In genomic region chr6:88611721-88612120, GRCh38 we compare ENCODE assay signal across 26 cellular contexts.
"Had no signal": no experiment of that assay in that cellular context is flagged by ENCODE, and none has a peak within 500 bp of the region (broad histone marks: within the 10 kb centered on the region; RNA-seq: fewer than 3 reads in every experiment).

No MANE protein-coding gene starts in this region.

- H3K27me3 ChIP-seq: breast epithelium, esophagus muscularis mucosa, gastrocnemius medialis, hepatocyte, pancreas, sigmoid colon, thyroid gland, upper lobe of left lung, vagina had no signal

- H3K27ac Mint-ChIP-seq: activated naive CD4-positive, alpha-beta T cell treated with anti-CD3 and anti-CD28 coated beads, Interleukin-2, amount 50 U/mL, for 72 hours; activated T-cell treated with anti-CD3 and anti-CD28 coated beads, Interleukin-2, amount 50 U/mL, for 72 hours; nephron progenitor cell; stimulated activated effector memory CD8-positive, alpha-beta T cell treated with anti-CD3 and anti-CD28 coated beads, Interleukin-12 subunit alpha, Interleukin-12 subunit beta, amount 100 ng/mL, for 72 hours; stimulated activated naive CD8-positive, alpha-beta T cell treated with anti-CD3 and anti-CD28 coated beads, Interleukin-15, amount 100 ng/mL, for 72 hours; T-helper 2 cell treated with Interferon-gamma antibody and Interleukin-4, amounts not matched to agents 5 μg/mL and 100 μg/mL, for 36 hours had no signal

- H3K4me2 ChIP-seq: hepatocyte had no signal

- H3K27me3 Mint-ChIP-seq: stimulated activated naive CD8-positive, alpha-beta T cell treated with anti-CD3 and anti-CD28 coated beads, Interleukin-15, amount 100 ng/mL, for 72 hours had no signal

- H3K4me1 Mint-ChIP-seq: nephron progenitor cell; stimulated activated effector memory CD8-positive, alpha-beta T cell treated with anti-CD3 and anti-CD28 coated beads, Interleukin-12 subunit alpha, Interleukin-12 subunit beta, amount 100 ng/mL, for 72 hours; stimulated activated naive CD8-positive, alpha-beta T cell treated with anti-CD3 and anti-CD28 coated beads, Interleukin-15, amount 100 ng/mL, for 72 hours had no signal

- H3K4me3 ChIP-seq: breast epithelium, esophagus muscularis mucosa, gastrocnemius medialis, hepatocyte, pancreas, psoas muscle, sigmoid colon, thyroid gland, upper lobe of left lung, vagina had no signal

- H3K9me3 ChIP-seq: breast epithelium, esophagus muscularis mucosa, gastrocnemius medialis, pancreas, psoas muscle, sigmoid colon, thyroid gland, upper lobe of left lung, vagina had no signal

- H3K36me3 ChIP-seq: breast epithelium, gastrocnemius medialis, sigmoid colon had no signal

- H3K9me3 Mint-ChIP-seq: nephron progenitor cell; stimulated activated naive CD8-positive, alpha-beta T cell treated with anti-CD3 and anti-CD28 coated beads, Interleukin-15, amount 100 ng/mL, for 72 hours; T-helper 2 cell treated with Interferon-gamma antibody and Interleukin-4, amounts not matched to agents 5 μg/mL and 100 μg/mL, for 36 hours had no signal

- DNase-seq: activated CD4-positive, alpha-beta T cell treated with anti-CD3 and anti-CD28 coated beads for 4 hours; activated CD4-positive, alpha-beta T cell treated with anti-CD3 and anti-CD28 coated beads, Interleukin-2, amount 50 U/mL, for 4 hours; activated naive CD4-positive, alpha-beta T cell; activated T-cell treated with anti-CD3 and anti-CD28 coated beads for 4 hours; activated T-cell treated with anti-CD3 and anti-CD28 coated beads, Interleukin-2, amount 50 U/mL, for 72 hours; central memory CD4-positive, alpha-beta T cell; gastrocnemius medialis; left cardiac atrium; nephron progenitor cell; pancreas; psoas muscle; sigmoid colon; small intestine; stimulated activated CD4-positive, alpha-beta T cell treated with anti-CD3 and anti-CD28 coated beads, Interleukin-4, amount 100 ng/mL, for 24 hours; stimulated activated naive CD8-positive, alpha-beta T cell treated with anti-CD3 and anti-CD28 coated beads, Interleukin-15, amount 100 ng/mL, for 72 hours; substantia nigra; T-helper 1 cell; thyroid gland; upper lobe of left lung had no signal

- H3K4me3 Mint-ChIP-seq: activated T-cell treated with anti-CD3 and anti-CD28 coated beads, Interleukin-2, amount 50 U/mL, for 72 hours; nephron progenitor cell; stimulated activated effector memory CD8-positive, alpha-beta T cell treated with anti-CD3 and anti-CD28 coated beads, Interleukin-12 subunit alpha, Interleukin-12 subunit beta, amount 100 ng/mL, for 72 hours; stimulated activated naive CD8-positive, alpha-beta T cell treated with anti-CD3 and anti-CD28 coated beads, Interleukin-15, amount 100 ng/mL, for 72 hours; T-helper 2 cell treated with Interferon-gamma antibody and Interleukin-4, amounts not matched to agents 5 μg/mL and 100 μg/mL, for 36 hours had no signal

- H3K27ac ChIP-seq: breast epithelium, esophagus muscularis mucosa, gastrocnemius medialis, hepatocyte, pancreas, psoas muscle, sigmoid colon, thyroid gland, upper lobe of left lung, vagina had no signal

- ATAC-seq: activated naive CD4-positive, alpha-beta T cell treated with anti-CD3 and anti-CD28 coated beads, Interleukin-2, amount 50 U/mL, for 72 hours; activated T-cell treated with anti-CD3 and anti-CD28 coated beads, Interleukin-2, amount 50 U/mL, for 72 hours; gastrocnemius medialis; left cardiac atrium; pancreas; psoas muscle; stimulated activated effector memory CD8-positive, alpha-beta T cell treated with anti-CD3 and anti-CD28 coated beads, Interleukin-12 subunit alpha, Interleukin-12 subunit beta, amount 100 ng/mL, for 72 hours; stimulated activated naive CD8-positive, alpha-beta T cell treated with anti-CD3 and anti-CD28 coated beads, Interleukin-15, amount 100 ng/mL, for 72 hours had no signal

- H3K79me2 ChIP-seq: hepatocyte had no signal

- H3K4me1 ChIP-seq: breast epithelium, esophagus muscularis mucosa, gastrocnemius medialis, pancreas, psoas muscle, thyroid gland, upper lobe of left lung, vagina had no signal
